14 cellular contexts compared by ENCODE assay signal in genomic region chr5:80453372-80453771, GRCh38.
DNase-seq lines count a peak whose midpoint lies in the region; ATAC-seq and TF ChIP-seq lines count a peak whose summit lies in the region.
"Had no signal": no experiment of that assay in that cellular context is flagged by ENCODE, and none has a peak within 500 bp of the region (broad histone marks: within the 10 kb centered on the region; RNA-seq: fewer than 3 reads in every experiment).

No MANE protein-coding gene starts in this region.

- no peaks in the 10 kb centered on the region for H3K4me1 Mint-ChIP-seq in effector memory CD8-positive, alpha-beta T cell (ENCODE audit: low read depth in 2 of 2)
- H3K4me1 Mint-ChIP-seq: B cell had no signal

- H3K36me3 Mint-ChIP-seq in effector memory CD8-positive, alpha-beta T cell (ENCODE audit: insufficient read depth): peaks cover 51% of the 10 kb centered on the region

- H3K27me3 Mint-ChIP-seq in effector memory CD8-positive, alpha-beta T cell: no peaks in the 10 kb centered on the region
- H3K27me3 Mint-ChIP-seq: B cell had no signal

- no peaks in the 10 kb centered on the region for H3K9me3 Mint-ChIP-seq in effector memory CD8-positive, alpha-beta T cell
- H3K9me3 Mint-ChIP-seq: CD8-positive, alpha-beta T cell had no signal

- no peak overlapping the region for H3K27ac Mint-ChIP-seq in effector memory CD8-positive, alpha-beta T cell
- H3K27ac Mint-ChIP-seq: B cell; CD8-positive, alpha-beta T cell had no signal

- peak; percentile 15 for DNase-seq in NOMO-1 treated with DMSO at 0.1 percent for 48 hours (lab: John Stamatoyannopoulos, UW; ENCODE audit: unreplicated experiment)
- DNase-seq in NOMO-1 (lab: John Stamatoyannopoulos, UW; ENCODE audit: unreplicated experiment in 2 of 2): no peak
- DNase-seq in amniotic epithelial cell (ENCODE audit: low read depth): peak; percentile 11
- no peak for DNase-seq in effector memory CD8-positive, alpha-beta T cell
- no peak for DNase-seq in NCI-H1105 (lab: John Stamatoyannopoulos, UW)
- DNase-seq: Calu3; CD8-positive, alpha-beta T cell; DMS79 treated with DMSO at 0.1 percent for 48 hours; GF-D8; GM23248 had no signal

- H3K4me3 Mint-ChIP-seq in effector memory CD8-positive, alpha-beta T cell: no peak overlapping the region
- H3K4me3 Mint-ChIP-seq: B cell; CD8-positive, alpha-beta T cell had no signal

- no peak for ATAC-seq in SK-N-SH treated with all-trans-retinoic acid at 6 μM for 48 hours
- ATAC-seq in effector memory CD8-positive, alpha-beta T cell (replicated peaks): no peak
- no peak for ATAC-seq in GM21619 (IDR thresholded peaks at IDR 0.05; ENCODE audit: unreplicated experiment)
- ATAC-seq: A549; CD8-positive, alpha-beta T cell had no signal

TF ChIP-seq in SK-N-SH treated with all-trans-retinoic acid at 6 μM for 48 hours, 23 proteins besides CTCF, POLR2A, EP300 and RAD21:
- TF ChIP-seq ISL1 (CRISPR knock-in tag; IDR thresholded peaks at IDR 0.05) (0 out of 2 replicates have a peak, but pooled peaks have one; percentile 12), CSRNP3 (CRISPR knock-in tag; IDR thresholded peaks at IDR 0.05) (no peak)

Comparison
In these comparisons a context has a peak if more than half of its experiments do, and no peak if none do; other contexts are left out.
1. DNase-seq: peak in NOMO-1 treated with DMSO at 0.1 percent for 48 hours (single experiment) and amniotic epithelial cell (single experiment); none in NOMO-1 (0 of 2), effector memory CD8-positive, alpha-beta T cell (0 of 3) and NCI-H1105 (single experiment).